In the genomic region with DNA sequence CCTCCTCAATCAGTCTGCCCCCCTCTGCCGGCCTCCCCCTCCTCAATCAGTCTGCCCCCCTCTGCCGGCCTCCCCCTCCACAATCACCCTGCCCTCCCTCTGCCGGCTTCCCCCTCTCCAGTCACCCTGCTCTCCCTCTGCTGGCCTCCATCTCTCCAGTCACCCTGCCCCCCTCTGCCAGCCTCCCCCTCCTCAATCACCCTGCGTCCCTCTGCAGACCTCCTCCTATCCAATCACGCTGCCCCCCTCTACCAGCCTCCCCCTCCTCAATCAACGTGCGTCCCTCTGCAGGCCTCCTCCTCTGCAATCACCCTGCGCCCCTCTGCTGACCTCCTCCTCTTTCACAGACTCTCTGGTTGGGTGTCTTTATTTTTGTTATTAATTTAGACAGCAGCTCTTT, we compare ENCODE assay signal across 19 cellular contexts.
"Had no signal": no experiment of that assay in that cellular context is flagged by ENCODE, and none has a peak within 500 bp of the region (broad histone marks: within the 10 kb centered on the region; RNA-seq: fewer than 3 reads in every experiment).

No MANE protein-coding gene starts in this region.

- H3K27ac ChIP-seq: esophagus squamous epithelium, pancreas, prostate gland, right lobe of liver, testis, tibial nerve had no signal

- H3K36me3 ChIP-seq: esophagus squamous epithelium, gastroesophageal sphincter, pancreas, prostate gland, right lobe of liver, tibial nerve had no signal

- H3K4me1 Mint-ChIP-seq: memory B cell; stimulated activated effector memory CD8-positive, alpha-beta T cell treated with anti-CD3 and anti-CD28 coated beads, Interleukin-12 subunit alpha, Interleukin-12 subunit beta, amount 100 ng/mL, for 72 hours had no signal

- H3K4me1 ChIP-seq: esophagus squamous epithelium, pancreas, prostate gland, right lobe of liver, testis had no signal

- H3K36me3 Mint-ChIP-seq: memory B cell; stimulated activated effector memory CD8-positive, alpha-beta T cell treated with anti-CD3 and anti-CD28 coated beads, Interleukin-12 subunit alpha, Interleukin-12 subunit beta, amount 100 ng/mL, for 72 hours had no signal

- ATAC-seq: gastroesophageal sphincter; left lobe of liver; pancreas; right lobe of liver; stimulated activated effector memory CD8-positive, alpha-beta T cell treated with anti-CD3 and anti-CD28 coated beads, Interleukin-12 subunit alpha, Interleukin-12 subunit beta, amount 100 ng/mL, for 72 hours had no signal

- H3K9me3 Mint-ChIP-seq: memory B cell; stimulated activated effector memory CD8-positive, alpha-beta T cell treated with anti-CD3 and anti-CD28 coated beads, Interleukin-12 subunit alpha, Interleukin-12 subunit beta, amount 100 ng/mL, for 72 hours; stimulated activated naive CD8-positive, alpha-beta T cell treated with anti-CD3 and anti-CD28 coated beads, Interleukin-15, Interleukin-2, amounts not matched to agents 100 ng/mL and 50 ng/mL, for 24 hours had no signal

- H3K4me3 ChIP-seq: esophagus squamous epithelium, gastroesophageal sphincter, pancreas, prostate gland, right lobe of liver, testis, tibial nerve had no signal

- H3K4me3 Mint-ChIP-seq: memory B cell; naive B cell; stimulated activated effector memory CD8-positive, alpha-beta T cell treated with anti-CD3 and anti-CD28 coated beads, Interleukin-12 subunit alpha, Interleukin-12 subunit beta, amount 100 ng/mL, for 72 hours; stimulated activated naive CD8-positive, alpha-beta T cell treated with anti-CD3 and anti-CD28 coated beads, Interleukin-15, Interleukin-2, amounts not matched to agents 100 ng/mL and 50 ng/mL, for 24 hours had no signal

- H3K9me3 ChIP-seq: pancreas, prostate gland, right lobe of liver, testis had no signal

- H3K27ac Mint-ChIP-seq: memory B cell; naive B cell; stimulated activated effector memory CD8-positive, alpha-beta T cell treated with anti-CD3 and anti-CD28 coated beads, Interleukin-12 subunit alpha, Interleukin-12 subunit beta, amount 100 ng/mL, for 72 hours; stimulated activated naive CD8-positive, alpha-beta T cell treated with anti-CD3 and anti-CD28 coated beads, Interleukin-15, Interleukin-2, amounts not matched to agents 100 ng/mL and 50 ng/mL, for 24 hours had no signal

- H3K27me3 ChIP-seq: gastroesophageal sphincter, pancreas, right lobe of liver, testis, tibial nerve had no signal

- DNase-seq: cerebellar nuclear complex; dermis blood vessel endothelial cell; esophagus squamous epithelium; foreskin fibroblast; kidney glomerular epithelial cell; naive B cell; occipital lobe; pancreas; right lobe of liver; stimulated activated CD4-positive, alpha-beta T cell treated with anti-CD3 and anti-CD28 coated beads, Interleukin-4, amount 100 ng/mL, for 1 hour; stimulated activated CD8-positive, alpha-beta memory T cell treated with anti-CD3 and anti-CD28 coated beads, Interleukin-4, amount 100 ng/mL, for 48 hours; testis had no signal
